Comparison of ENCODE assay signal across 8 cellular contexts in genomic region chr11:88543902-88544655, GRCh38.
A peak's percentile ranks its signal among the peaks of the same experiment; 100 is the strongest.
DNase-seq lines count a peak whose midpoint lies in the region; ATAC-seq, FAIRE-seq and TF ChIP-seq lines count a peak whose summit lies in the region.

No MANE protein-coding gene starts in this region.

- H3K4me3 ChIP-seq in body of pancreas: no peak overlapping the region

- H3K9me3 ChIP-seq in body of pancreas: no peaks in the 10 kb centered on the region

- DNase-seq in NCI-H2107 (lab: John Stamatoyannopoulos, UW) (peak; percentile 54), NCI-H2107 treated with DMSO at 0.1 percent for 48 hours (lab: John Stamatoyannopoulos, UW; ENCODE audit: unreplicated experiment) (no peak), NCI-H1417 (lab: John Stamatoyannopoulos, UW) (peak; percentile 63 to 93 (median 80)), body of pancreas (peak; percentile 74 to 82 (median 80)), iPS-NIHi11 (ENCODE audit: low spot score) (peak; percentile 77)
- DNase-seq in stimulated activated CD4-positive, alpha-beta T cell treated with anti-CD3 and anti-CD28 coated beads, Interleukin-15, amount 100 ng/mL, for 1 hour (ENCODE audit: low read depth in 1 of 2, low spot score in 1 of 2): peak; percentile 45 to 55

- ATAC-seq in HG02763 (IDR thresholded peaks at IDR 0.05; ENCODE audit: unreplicated experiment): peak; percentile 99
- peak; percentile 99 for ATAC-seq in body of pancreas

- H3K27me3 ChIP-seq in body of pancreas: no peaks in the 10 kb centered on the region

- H3K4me1 ChIP-seq in body of pancreas: peaks cover 3% of the 10 kb centered on the region

- WGBS in body of pancreas, 2 donors: 35 to 40% methylated on average over 5 of the region's 5 CpGs

- intact Hi-C loops in body of pancreas (cut with DNase I): loop anchor here (10.0 kb wide), 1 partner anchor 1189 kb away; no protein-coding TSS in a partner anchor

- peak; percentile 46 for FAIRE-seq in TTC549 (lab: Jason Lieb, UNC)

- TF ChIP-seq CTCF in body of pancreas (IDR thresholded peaks at IDR 0.05): peak; percentile 79 to 98 (median 91)

- no peak for TF ChIP-seq POLR2A in body of pancreas (IDR thresholded peaks at IDR 0.05)

- no peaks in the 10 kb centered on the region for H3K36me3 ChIP-seq in body of pancreas (replicated peaks in 1 of 2; ENCODE audit: insufficient read depth in 1 of 2, low read depth in 2 of 2)

- no peak overlapping the region for H3K27ac ChIP-seq in body of pancreas
